8 cellular contexts compared by ENCODE assay signal in the genomic region with DNA sequence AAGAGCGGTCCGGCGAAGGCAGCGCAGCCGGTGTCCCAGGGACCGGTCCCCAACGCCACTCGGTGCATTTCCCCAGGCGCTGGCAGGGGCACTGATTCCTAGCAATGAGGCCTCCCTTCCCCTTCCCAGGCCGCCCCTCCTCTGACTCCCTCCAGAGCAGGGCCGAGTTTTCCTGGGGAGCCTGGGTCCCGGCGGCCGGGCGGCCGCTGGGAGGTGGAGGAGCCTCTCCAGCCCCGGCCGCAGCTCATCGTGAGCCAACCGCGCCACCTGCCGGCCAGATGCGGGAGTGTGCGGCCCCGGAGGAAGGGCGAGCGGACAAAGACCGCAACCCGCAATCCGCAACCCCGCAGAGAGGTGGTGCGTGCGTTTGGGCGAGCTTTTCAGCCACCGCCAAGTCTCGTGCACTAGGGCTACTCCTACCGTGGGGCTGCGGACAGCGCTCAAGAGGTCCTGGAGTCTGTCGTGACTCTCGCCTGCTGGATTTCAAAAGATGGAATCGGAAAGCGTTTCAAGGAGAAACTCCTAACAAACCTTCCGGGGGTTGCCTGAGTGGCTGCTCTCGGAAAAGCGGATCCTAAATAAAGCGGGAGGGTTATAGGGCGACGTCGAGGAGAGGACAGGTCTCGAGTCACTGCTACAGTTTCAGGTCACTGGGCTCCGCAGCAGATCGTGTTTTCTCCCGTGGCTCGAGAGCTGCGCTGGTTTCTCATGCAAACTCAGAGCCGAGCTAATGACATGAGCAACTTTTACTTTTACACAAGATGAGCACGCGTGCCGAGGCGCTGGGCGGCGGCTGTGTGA. TPM values are rescaled to one million over a fixed set of nuclear protein-coding genes. Genes with fewer than 3 reads are reported as not detected.
A peak's percentile ranks its signal among the peaks of the same experiment; 100 is the strongest.
DNase-seq lines count a peak whose midpoint lies in the region; ATAC-seq, FAIRE-seq and TF ChIP-seq lines count a peak whose summit lies in the region.

No MANE protein-coding gene starts in this region.

- no peak for FAIRE-seq in bronchial epithelial cell (lab: Jason Lieb, UNC)

- H3K27ac ChIP-seq in WERI-Rb-1, result no peak overlapping the region; the same call in 1 of the 2 replicates
- H3K27ac ChIP-seq in spleen, result peak overlapping the region in 6 of 8 donors; percentile 74 to 81 (median 78)

- H3K27me3 ChIP-seq in WERI-Rb-1 (ENCODE audit: insufficient read depth, low read depth, severe bottlenecking) (peaks cover 12% of the 10 kb centered on the region), bronchial epithelial cell (ENCODE audit: control insufficient read depth, insufficient read depth, low read length) (peaks cover 9% of the 10 kb centered on the region), spleen (replicated peaks in 1 of 7) (peaks cover 0 to 97% (median 40%) of the 10 kb centered on the region in 7 donors)

- no peak for TF ChIP-seq POLR2A in spleen (IDR thresholded peaks at IDR 0.05)

- WGBS in spleen, 5 donors, result 0 to 1% (median 1%) methylated on average over 32 to 63 of the region's 63 CpGs

- no peaks in the 10 kb centered on the region for H3K9me3 ChIP-seq in WERI-Rb-1 (ENCODE audit: severe bottlenecking)
- H3K9me3 ChIP-seq in spleen, result no peaks in the 10 kb centered on the region

- no peaks in the 10 kb centered on the region for H3K36me3 ChIP-seq in WERI-Rb-1
- H3K36me3 ChIP-seq in bronchial epithelial cell (ENCODE audit: control insufficient read depth, insufficient read depth, low read length), result no peaks in the 10 kb centered on the region
- no peaks in the 10 kb centered on the region for H3K36me3 ChIP-seq in spleen

- intact Hi-C loops in spleen (cut with DNase I; ENCODE audit: low total_unique reads), result loop anchor here (2.0 to 5.0 kb wide), 2 partner anchors 887 to 1836 kb away; no protein-coding TSS in a partner anchor

- H3K4me1 ChIP-seq in spleen, result peaks cover 5 to 58% (median 42%) of the 10 kb centered on the region in 6 donors

- DNase-seq in 8988T (peak; percentile 79), NCI-H2107 (lab: John Stamatoyannopoulos, UW) (peak; percentile 71), WERI-Rb-1 (peak; percentile 88), bronchial epithelial cell (ENCODE audit: low read depth) (peak; percentile 35), inferior parietal cortex (ENCODE audit: extremely low spot score) (peak; percentile 85), spleen (peak; percentile 96)

- H3K4me3 ChIP-seq in WERI-Rb-1 (ENCODE audit: low read depth, low read length), result peak overlapping the region; percentile 77
- peak overlapping the region; percentile 82 for H3K4me3 ChIP-seq in bronchial epithelial cell (ENCODE audit: low read depth, low read length)
- peak overlapping the region; percentile 60 to 84 (median 67) for H3K4me3 ChIP-seq in spleen

- TF ChIP-seq CTCF in WERI-Rb-1 (IDR thresholded peaks at IDR 0.05; ENCODE audit: low read depth, low read length) (peak; percentile 90), bronchial epithelial cell (IDR thresholded peaks at IDR 0.05; ENCODE audit: insufficient read depth, low read length, severe bottlenecking) (peak; percentile 95), spleen (IDR thresholded peaks at IDR 0.05 in 8 of 11, conservative IDR thresholded peaks at IDR 0.05 in 3 of 11) (peak; percentile 89 to 99 (median 96))

- ATAC-seq in GM18508 (IDR thresholded peaks at IDR 0.05; ENCODE audit: insufficient read depth, unreplicated experiment), result peak; percentile 31
- peak; percentile 52 for ATAC-seq in HG03039 (IDR thresholded peaks at IDR 0.05; ENCODE audit: unreplicated experiment)

RNA-seq across cellular contexts. Expression of a gene that starts 1.5 kb away (rescaled TPM):
- total RNA-seq in bronchial epithelial cell, result 6.1 and 14.7 TPM in 2 replicates
- total RNA-seq in spleen, result 10 to 100 TPM in 6 of 7 donors, 1 to 10 TPM in 1; 8.2 to 21.0 (median 17.5) TPM
- 1 to 10 TPM in 2 of 3 donors, under 1 TPM in 1; 0.80 to 2.9 (median 1.4) TPM for polyA plus RNA-seq in spleen

Comparison
In these comparisons a context has a peak if more than half of its experiments do, and no peak if none do; other contexts are left out.
1. DNase-seq: peak in every context shown above with its lines; median percentile 96 in spleen; 88 in WERI-Rb-1; 85 in inferior parietal cortex; 79 in 8988T; 71 in NCI-H2107; 35 in bronchial epithelial cell.